18 cellular contexts compared by ENCODE assay signal in genomic region chr10:113336549-113337130, GRCh38.
A peak's percentile ranks its signal among the peaks of the same experiment; 100 is the strongest.
DNase-seq lines count a peak whose midpoint lies in the region; ATAC-seq and TF ChIP-seq lines count a peak whose summit lies in the region.
"Had no signal": no experiment of that assay in that cellular context is flagged by ENCODE, and none has a peak within 500 bp of the region (broad histone marks: within the 10 kb centered on the region; RNA-seq: fewer than 3 reads in every experiment).

No MANE protein-coding gene starts in this region.

- H3K36me3 Mint-ChIP-seq in endodermal cell (ENCODE audit: low read depth) = no peaks in the 10 kb centered on the region

- peak; percentile 9 for DNase-seq in EH (ENCODE audit: low read depth)
- DNase-seq in HFF-Myc (ENCODE audit: extremely low read depth, low read depth) = peak; percentile 55
- DNase-seq in endodermal cell = no peak
- peak; percentile 24 for DNase-seq in fibroblast of villous mesenchyme (ENCODE audit: low read depth)
- DNase-seq in stimulated activated CD4-positive, alpha-beta T cell treated with anti-CD3 and anti-CD28 coated beads, Interleukin-4, amount 100 ng/mL, for 1 hour = no peak
- DNase-seq in left colon = no peak
- no peak for DNase-seq in cardiac septum (ENCODE audit: low spot score)
- DNase-seq: 8988T; ACHN; C1 segment of cervical spinal cord; Calu3; CD4-positive, alpha-beta memory T cell; COR-L47; DMS53; DMS79 treated with DMSO at 0.1 percent for 48 hours had no signal

- no peak overlapping the region for H3K9ac ChIP-seq in endodermal cell (ENCODE audit: extremely low read depth, low read length, poor library complexity, severe bottlenecking)

- TF ChIP-seq CTCF in HFF-Myc (IDR thresholded peaks at IDR 0.05; ENCODE audit: low read depth, low read length, missing control alignments) = no peak
- TF ChIP-seq CTCF in endodermal cell (conservative IDR thresholded peaks at IDR 0.05) = peak; percentile 41
- TF ChIP-seq CTCF in fibroblast of villous mesenchyme (IDR thresholded peaks at IDR 0.05; ENCODE audit: insufficient read depth, low read depth, low read length) = no peak

- no peak for ATAC-seq in left colon
- ATAC-seq: A549, GM23338 had no signal

- H3K36me3 ChIP-seq in endodermal cell (ENCODE audit: control insufficient read depth, insufficient read depth, low read length) = no peaks in the 10 kb centered on the region
- H3K36me3 ChIP-seq: HAP-1 had no signal

- no peaks in the 10 kb centered on the region for H3K4me1 ChIP-seq in endodermal cell (ENCODE audit: control insufficient read depth, insufficient read depth, low read length)
- H3K4me1 ChIP-seq: A549, HAP-1 had no signal

- H3K27me3 Mint-ChIP-seq in endodermal cell (ENCODE audit: insufficient read depth) = peaks cover 45% of the 10 kb centered on the region

- H3K4me1 Mint-ChIP-seq in endodermal cell = no peaks in the 10 kb centered on the region
- H3K4me1 Mint-ChIP-seq: CD4-positive, alpha-beta memory T cell; GM23338 had no signal

- H3K4me3 Mint-ChIP-seq in endodermal cell = no peak overlapping the region
- H3K4me3 Mint-ChIP-seq: CD4-positive, alpha-beta memory T cell; GM23338 had no signal

- no peak overlapping the region for H3K27ac ChIP-seq in endodermal cell (ENCODE audit: low read depth, low read length)
- H3K27ac ChIP-seq: A549 had no signal

- H3K4me3 ChIP-seq in HFF-Myc (replicated peaks; ENCODE audit: low read depth, low read length) (no peak overlapping the region), endodermal cell (ENCODE audit: low read length) (no peak overlapping the region), fibroblast of villous mesenchyme (ENCODE audit: low read depth, low read length) (no peak overlapping the region)
- H3K4me3 ChIP-seq: A549, GM23338, HAP-1 had no signal

- peaks cover 42% of the 10 kb centered on the region for H3K27me3 ChIP-seq in endodermal cell (ENCODE audit: control insufficient read depth, insufficient read depth, low read length, poor library complexity, severe bottlenecking)

- intact Hi-C loops in left colon (cut with DNase I, micrococcal nuclease) = no loop called here
- intact Hi-C loops in cardiac septum (cut with DNase I) = no loop called here

- 94 to 100% methylated on average over 1 to 4 of the region's 6 CpGs for WGBS in endodermal cell (ENCODE audit: insufficient coverage in 1 of 2, insufficient read length in 1 of 2), 2 experiments

- no peak overlapping the region for H3K27ac Mint-ChIP-seq in endodermal cell
- H3K27ac Mint-ChIP-seq: CD4-positive, alpha-beta memory T cell; GM23338 had no signal

- peaks cover 8% of the 10 kb centered on the region for H3K9me3 Mint-ChIP-seq in endodermal cell

- peaks cover 13% of the 10 kb centered on the region for H3K9me3 ChIP-seq in endodermal cell (ENCODE audit: control insufficient read depth, low read length)
- H3K9me3 ChIP-seq: HAP-1 had no signal

Comparison
In these comparisons a context has a peak if more than half of its experiments do, and no peak if none do; other contexts are left out.
1. DNase-seq: peak in EH (single experiment), HFF-Myc (single experiment) and fibroblast of villous mesenchyme (single experiment); none in endodermal cell (single experiment), stimulated activated CD4-positive, alpha-beta T cell treated with anti-CD3 and anti-CD28 coated beads, Interleukin-4, amount 100 ng/mL, for 1 hour (single experiment), left colon (0 of 2) and cardiac septum (single experiment).